1 cellular context compared by ENCODE assay signal in genomic region chr1:246587032-246587431, GRCh38.
TF ChIP-seq lines count a peak whose summit lies in the region.

No MANE protein-coding gene starts in this region.

TF ChIP-seq in WTC11, 78 proteins besides CTCF, POLR2A, EP300 and RAD21 (continued from another document):
- TF ChIP-seq ATF3 (CRISPR knock-in tag; conservative IDR thresholded peaks at IDR 0.05) (no peak), PRDM15 (CRISPR knock-in tag; IDR thresholded peaks at IDR 0.05) (no peak)
